ENCODE assay signal across 8 cellular contexts in the genomic region with DNA sequence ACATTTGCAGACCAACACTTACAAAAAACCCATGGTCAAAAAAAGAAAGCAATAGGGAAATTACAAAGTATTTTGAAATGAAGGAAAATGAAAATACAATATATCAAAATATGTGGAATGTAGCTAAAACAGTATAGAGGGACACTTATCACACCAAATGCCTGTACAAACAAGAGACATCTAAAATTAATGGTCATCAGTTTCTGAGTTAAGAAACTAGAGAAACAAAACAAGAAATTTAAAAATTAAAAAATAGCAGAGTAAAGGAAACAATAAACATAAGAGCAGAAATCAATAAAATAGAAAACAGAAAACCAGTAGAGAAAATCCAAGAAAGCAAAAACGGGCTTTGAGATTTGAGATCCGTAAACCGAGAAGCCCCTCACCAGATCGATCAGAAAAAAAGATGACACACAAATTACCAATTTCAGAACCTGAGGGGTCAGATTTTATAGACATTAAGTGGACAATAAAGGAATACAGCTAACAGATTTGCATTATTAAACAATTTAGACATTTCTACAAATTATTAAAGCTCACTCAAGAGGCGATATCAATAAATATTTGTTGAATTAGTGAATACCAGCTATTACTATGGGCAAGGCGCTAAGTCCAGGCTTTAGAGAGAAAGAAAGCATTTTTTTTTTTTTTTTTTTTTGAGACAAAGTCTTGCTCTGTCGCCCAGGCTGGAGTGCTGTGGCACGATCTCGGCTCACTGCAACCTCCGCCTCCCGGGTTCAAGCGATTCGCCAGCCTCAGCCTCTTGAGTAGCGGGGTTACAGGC. TPM values are rescaled to one million over a fixed set of nuclear protein-coding genes. Genes with fewer than 3 reads are reported as not detected.
DNase-seq lines count a peak whose midpoint lies in the region; ATAC-seq, FAIRE-seq and TF ChIP-seq lines count a peak whose summit lies in the region.

No MANE protein-coding gene starts in this region.

- H3K4me3 ChIP-seq in SU-DHL-6 (ENCODE audit: insufficient read depth, low read length, poor library complexity, severe bottlenecking) (peak overlapping the region; percentile 65), fibroblast of villous mesenchyme (ENCODE audit: low read depth, low read length) (peak overlapping the region; percentile 54), rectal smooth muscle tissue (ENCODE audit: low read length) (peak overlapping the region; percentile 88)

- peak overlapping the region; percentile 67; the same call in 1 of the 2 replicates for H3K9ac ChIP-seq in ES-I3 (ENCODE audit: low read depth, low read length)
- H3K9ac ChIP-seq in SU-DHL-6 (ENCODE audit: low read length) = peak overlapping the region; percentile 83; the same call in 1 of the 2 replicates
- H3K9ac ChIP-seq in rectal smooth muscle tissue (ENCODE audit: low read length) = no peak overlapping the region

- H3K27ac ChIP-seq in SU-DHL-6 (ENCODE audit: low read depth, low read length) (no peak overlapping the region), rectal smooth muscle tissue (ENCODE audit: low read depth, low read length) (peak overlapping the region; percentile 90)

- no peak for TF ChIP-seq CTCF in SU-DHL-6 (IDR thresholded peaks at IDR 0.05; ENCODE audit: insufficient read depth, low read length, poor library complexity, severe bottlenecking)
- no peak for TF ChIP-seq CTCF in fibroblast of villous mesenchyme (IDR thresholded peaks at IDR 0.05; ENCODE audit: insufficient read depth, low read depth, low read length)
- TF ChIP-seq CTCF in D721Med (IDR thresholded peaks at IDR 0.05; ENCODE audit: insufficient read depth, missing control alignments) = no peak

- H3K36me3 ChIP-seq in ES-I3 (ENCODE audit: insufficient read depth, low read length) (no peaks in the 10 kb centered on the region; the same call in 1 of the 2 replicates), SU-DHL-6 (ENCODE audit: low read length) (peaks cover 12% of the 10 kb centered on the region), rectal smooth muscle tissue (ENCODE audit: control insufficient read depth, insufficient read depth, low read length) (peaks cover 2% of the 10 kb centered on the region)

- peak overlapping the region; percentile 89 for H3K4me2 ChIP-seq in SU-DHL-6 (ENCODE audit: low read depth, low read length, poor library complexity, severe bottlenecking)

- no peaks in the 10 kb centered on the region for H3K9me3 ChIP-seq in ES-I3 (ENCODE audit: control insufficient read depth, insufficient read depth, low read length)
- no peaks in the 10 kb centered on the region for H3K9me3 ChIP-seq in SU-DHL-6 (ENCODE audit: insufficient read depth, low read length)

- no peaks in the 10 kb centered on the region for H3K9me2 ChIP-seq in SU-DHL-6 (replicated peaks; ENCODE audit: insufficient read depth, low read length)

- peaks cover 38% of the 10 kb centered on the region for H3K79me2 ChIP-seq in SU-DHL-6 (ENCODE audit: insufficient read depth, low read length)

- H3K27me3 ChIP-seq in SU-DHL-6 (ENCODE audit: low read length) (no peaks in the 10 kb centered on the region), rectal smooth muscle tissue (ENCODE audit: control insufficient read depth, insufficient read depth, low read length) (no peaks in the 10 kb centered on the region)

- H3K4me1 ChIP-seq in ES-I3 (ENCODE audit: insufficient read depth, low read length) (0 out of 2 replicates have a peak, but pooled peaks cover 4% of the 10 kb centered on the region), rectal smooth muscle tissue (ENCODE audit: control insufficient read depth, insufficient read depth, low read length) (peaks cover 3% of the 10 kb centered on the region)

- peak overlapping the region; percentile 98 for H2AFZ ChIP-seq in SU-DHL-6 (ENCODE audit: low read depth, low read length, severe bottlenecking)

- no peak for FAIRE-seq in D721Med (lab: Jason Lieb, UNC)

- no peaks in the 10 kb centered on the region for H4K20me1 ChIP-seq in SU-DHL-6 (ENCODE audit: low read depth, low read length)

- DNase-seq in fibroblast of villous mesenchyme (ENCODE audit: low read depth) = no peak
- DNase-seq in NCI-H187 (lab: John Stamatoyannopoulos, UW) = no peak
- no peak for DNase-seq in D721Med (ENCODE audit: insufficient read length, low spot score)
- no peak for DNase-seq in stimulated activated CD4-positive, alpha-beta T cell treated with anti-CD3 and anti-CD28 coated beads, Interleukin-2, amount 100 ng/mL, for 48 hours

- no peak for ATAC-seq in GM18873 (IDR thresholded peaks at IDR 0.05; ENCODE audit: low FRiP score, unreplicated experiment)

- peaks cover 21% of the 10 kb centered on the region; the same call in 1 of the 2 replicates for H3F3A ChIP-seq in SU-DHL-6 (ENCODE audit: insufficient read depth)

RNA-seq across cellular contexts. Expression of a gene that starts 1.0 kb away (rescaled TPM):
- 55.1 and 68.7 TPM in 2 replicates for total RNA-seq in fibroblast of villous mesenchyme
